Comparison of ENCODE assay signal across 21 cellular contexts in the genomic region with DNA sequence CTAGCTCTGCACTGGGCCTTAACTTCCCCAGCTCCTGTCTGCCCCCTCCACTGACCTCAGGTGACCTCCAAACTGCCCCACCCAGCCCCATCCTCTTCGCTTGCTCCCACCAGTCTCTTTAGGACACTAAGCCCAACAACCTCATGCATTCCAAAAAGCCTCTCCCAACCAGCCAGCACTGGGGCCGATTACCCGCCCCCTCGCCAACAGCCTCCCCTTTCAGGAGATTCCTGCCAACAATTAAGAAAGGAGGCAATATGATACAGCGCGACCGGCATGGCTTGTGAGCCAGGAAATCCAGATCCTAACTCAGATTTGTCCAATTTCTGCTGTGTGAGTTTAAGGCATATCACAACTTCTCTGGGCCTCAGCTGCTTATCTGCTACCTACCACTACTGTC. TPM values are rescaled to one million over a fixed set of nuclear protein-coding genes. Genes with fewer than 3 reads are reported as not detected.
DNase-seq lines count a peak whose midpoint lies in the region; ATAC-seq, FAIRE-seq and TF ChIP-seq lines count a peak whose summit lies in the region.
"Had no signal": no experiment of that assay in that cellular context is flagged by ENCODE, and none has a peak within 500 bp of the region (broad histone marks: within the 10 kb centered on the region; RNA-seq: fewer than 3 reads in every experiment).

No MANE protein-coding gene starts in this region.

- H3K4me3 ChIP-seq in HepG2 (replicated peaks in 1 of 3; ENCODE audit: insufficient read depth in 1 of 3, low read depth in 2 of 3, low read length in 3 of 3) (no peak overlapping the region), right lobe of liver (no peak overlapping the region), K562 (no peak overlapping the region), pancreas (no peak overlapping the region), OCI-LY7 (ENCODE audit: low read depth, low read length, poor library complexity, severe bottlenecking) (no peak overlapping the region)
- H3K4me3 ChIP-seq: GM12878 had no signal

- intact Hi-C loops in HepG2 (cut with micrococcal nuclease; ENCODE audit: unreplicated experiment) = no loop called here
- intact Hi-C loops in right lobe of liver (cut with DNase I) = no loop called here
- intact Hi-C loops in K562 (cut with micrococcal nuclease) = no loop called here
- intact Hi-C loops in pancreas (cut with DNase I) = no loop called here
- intact Hi-C loops in OCI-LY7 (cut with micrococcal nuclease; ENCODE audit: unreplicated experiment) = no loop called here
- intact Hi-C loops in left colon (cut with DNase I, micrococcal nuclease) = no loop called here

- no peak for FAIRE-seq in HepG2 (lab: Jason Lieb, UNC)
- FAIRE-seq in K562 (lab: Jason Lieb, UNC) = no peak
- no peak for FAIRE-seq in pancreas (lab: Jason Lieb, UNC)
- FAIRE-seq: D721Med, GM12878, H1 had no signal

- no peak for DNase-seq in HepG2 (ENCODE audit: low spot score)
- no peak for DNase-seq in right lobe of liver
- DNase-seq in K562 (ENCODE audit: extremely low read depth in 1 of 4, low spot score in 3 of 4) = no peak
- no peak for DNase-seq in pancreas
- no peak for DNase-seq in OCI-LY7 (ENCODE audit: low spot score)
- DNase-seq in ACHN = no peak
- DNase-seq in left colon = no peak
- DNase-seq: AML-193; Caco-2; CD4-positive, alpha-beta T cell; DMS79 treated with DMSO at 0.1 percent for 48 hours; H9; IMR-90; KBM-7 had no signal

- H3K9me3 ChIP-seq in HepG2 (ENCODE audit: low read length) = no peaks in the 10 kb centered on the region
- H3K9me3 ChIP-seq in right lobe of liver = no peaks in the 10 kb centered on the region
- H3K9me3 ChIP-seq in K562 (replicated peaks; ENCODE audit: control insufficient read depth, insufficient read depth, low read depth, low read length) = no peaks in the 10 kb centered on the region
- no peaks in the 10 kb centered on the region for H3K9me3 ChIP-seq in pancreas
- no peaks in the 10 kb centered on the region for H3K9me3 ChIP-seq in OCI-LY7 (ENCODE audit: low read length)
- H3K9me3 ChIP-seq: Caco-2 had no signal

- H3K27ac ChIP-seq in HepG2 (ENCODE audit: extremely low read length, insufficient read depth, low read length) (no peak overlapping the region), right lobe of liver (no peak overlapping the region), K562 (ENCODE audit: extremely low read depth, low read depth, low read length) (no peak overlapping the region), pancreas (peak overlapping the region; percentile 46 to 68 (median 65)), OCI-LY7 (ENCODE audit: low read depth, low read length, poor library complexity, severe bottlenecking) (no peak overlapping the region)
- H3K27ac ChIP-seq: C4-2B, HL-60 had no signal

- WGBS in HepG2 (ENCODE audit: low lambda C conversion rate) = over 99% methylated on average over 7 of the region's 7 CpGs
- 90% methylated on average over 7 of the region's 7 CpGs for WGBS in right lobe of liver (ENCODE audit: insufficient coverage, low coverage, low lambda C conversion rate, missing lambda C conversion rate)
- WGBS in K562 (ENCODE audit: insufficient coverage, low coverage, missing lambda C conversion rate) = 0% methylated on average over 6 of the region's 7 CpGs
- 45 to 46% methylated on average over 7 of the region's 7 CpGs for WGBS in pancreas, 2 donors

- ATAC-seq in HepG2 (no peak), right lobe of liver (no peak), K562 (no peak), pancreas (peak in 3 of 4 donors; percentile 3 to 24 (median 9)), left colon (no peak)
- ATAC-seq: GM12878 had no signal

- TF ChIP-seq POLR2A in HepG2 (IDR thresholded peaks at IDR 0.05; ENCODE audit: insufficient read depth in 1 of 2, low read depth in 2 of 2, low read length in 2 of 2) (no peak), right lobe of liver (IDR thresholded peaks at IDR 0.05) (no peak), K562 (conservative IDR thresholded peaks at IDR 0.05) (no peak)

- H3K4me1 ChIP-seq in HepG2 (ENCODE audit: insufficient read depth, low read length) (peaks cover 22% of the 10 kb centered on the region), right lobe of liver (no peaks in the 10 kb centered on the region), K562 (replicated peaks in 1 of 2; ENCODE audit: control insufficient read depth in 2 of 2, insufficient read depth in 2 of 2, low read length in 2 of 2) (no peaks in the 10 kb centered on the region), pancreas (peaks cover 19 to 44% (median 32%) of the 10 kb centered on the region in 3 donors), OCI-LY7 (ENCODE audit: insufficient read depth, low read length, poor library complexity, severe bottlenecking) (no peaks in the 10 kb centered on the region)
- H3K4me1 ChIP-seq: Caco-2 had no signal

- H3K79me2 ChIP-seq in HepG2 (ENCODE audit: insufficient read depth, low read length) (peaks cover 26% of the 10 kb centered on the region), K562 (ENCODE audit: control insufficient read depth, insufficient read depth, low read length) (no peaks in the 10 kb centered on the region), OCI-LY7 (ENCODE audit: insufficient read depth, low read depth, low read length) (no peaks in the 10 kb centered on the region)

- H3K9me2 ChIP-seq in OCI-LY7 (ENCODE audit: insufficient read depth, low read length) = no peaks in the 10 kb centered on the region

- H4K20me1 ChIP-seq in HepG2 (ENCODE audit: insufficient read depth, low read length) = peaks cover under 1% of the 10 kb centered on the region; the same call in 1 of the 2 replicates
- H4K20me1 ChIP-seq in K562 (replicated peaks; ENCODE audit: control insufficient read depth, insufficient read depth, low read length) = no peaks in the 10 kb centered on the region
- H4K20me1 ChIP-seq in OCI-LY7 (ENCODE audit: insufficient read depth, low read length) = no peaks in the 10 kb centered on the region

- TF ChIP-seq CTCF in HepG2 (CRISPR knock-in tag; IDR thresholded peaks at IDR 0.05) = no peak
- TF ChIP-seq CTCF in right lobe of liver (IDR thresholded peaks at IDR 0.05) = no peak
- no peak for TF ChIP-seq CTCF in K562 (IDR thresholded peaks at IDR 0.05 in 2 of 3, conservative IDR thresholded peaks at IDR 0.05 in 1 of 3; ENCODE audit: insufficient read depth in 2 of 3, low read depth in 1 of 3, low read length in 3 of 3)
- no peak for TF ChIP-seq CTCF in pancreas (IDR thresholded peaks at IDR 0.05)
- no peak for TF ChIP-seq CTCF in OCI-LY7 (conservative IDR thresholded peaks at IDR 0.05; ENCODE audit: low read length)

- TF ChIP-seq RAD21 in HepG2 (CRISPR knock-in tag; IDR thresholded peaks at IDR 0.05) (no peak), K562 (CRISPR knock-in tag; conservative IDR thresholded peaks at IDR 0.05 in 1 of 2, IDR thresholded peaks at IDR 0.05 in 1 of 2) (no peak)

- TF ChIP-seq EP300 in HepG2 (IDR thresholded peaks at IDR 0.05; ENCODE audit: low read depth in 2 of 2, low read length in 2 of 2) (no peak), HepG2 (CRISPR knock-in tag; IDR thresholded peaks at IDR 0.05; ENCODE audit: borderline replicate concordance) (no peak), K562 (IDR thresholded peaks at IDR 0.05; ENCODE audit: low read length) (no peak)

- H3K9ac ChIP-seq in HepG2 (ENCODE audit: insufficient read depth, low read depth, low read length) (no peak overlapping the region), K562 (ENCODE audit: insufficient read depth in 1 of 2, low read depth in 2 of 2, low read length in 2 of 2) (no peak overlapping the region)

- no peak overlapping the region for H2AFZ ChIP-seq in HepG2 (ENCODE audit: low read length)
- H2AFZ ChIP-seq in K562 (ENCODE audit: low read depth, low read length) = no peak overlapping the region
- no peak overlapping the region for H2AFZ ChIP-seq in OCI-LY7 (ENCODE audit: low read length)

- in situ Hi-C loops in HepG2 (cut with HindIII; ENCODE audit: extremely low pct_ligation_motif_present, low pct_unique_long_range_greater_than_20kb) = no loop called here
- in situ Hi-C loops in K562 (cut with MboI) = no loop called here
- in situ Hi-C loops in ACHN (cut with HindIII; ENCODE audit: low pct_ligation_motif_present, low pct_unique_long_range_greater_than_20kb, low sequenced_read_pairs) = no loop called here

- H3K9me1 ChIP-seq in K562 (ENCODE audit: control insufficient read depth, insufficient read depth, low read length) = no peaks in the 10 kb centered on the region

- BruUV-seq in HepG2 (replicated peaks; lab: Mats Ljungman, UMichigan) = no TSS peak
- BruUV-seq in K562 (replicated peaks; lab: Mats Ljungman, UMichigan) = no TSS peak
- BruUV-seq in OCI-LY7 (replicated peaks; lab: Mats Ljungman, UMichigan) = no TSS peak

- peaks cover 4 to 16% of the 10 kb centered on the region in 2 experiments; a peak in 4 of 5 replicates for H3K36me3 ChIP-seq in HepG2 (replicated peaks in 1 of 2; ENCODE audit: control insufficient read depth in 1 of 2, insufficient read depth in 2 of 2, low read length in 2 of 2)
- no peaks in the 10 kb centered on the region for H3K36me3 ChIP-seq in right lobe of liver
- H3K36me3 ChIP-seq in K562 (ENCODE audit: control insufficient read depth, insufficient read depth, low read length) = no peaks in the 10 kb centered on the region
- H3K36me3 ChIP-seq in pancreas = no peaks in the 10 kb centered on the region
- no peaks in the 10 kb centered on the region for H3K36me3 ChIP-seq in OCI-LY7 (ENCODE audit: insufficient read depth, low read length)

- POLR2A ChIA-PET in HepG2 (lab: Yijun Ruan, JAX) = no interaction called here
- POLR2A ChIA-PET in K562 (lab: Yijun Ruan, JAX) = no interaction called here
- POLR2A ChIA-PET in OCI-LY7 (lab: Charles Lee) = no interaction called here

- H3K27me3 ChIP-seq in HepG2 (ENCODE audit: control insufficient read depth in 1 of 2, insufficient read depth in 2 of 2, low read length in 2 of 2) (no peaks in the 10 kb centered on the region; a peak in 1 of 5 replicates), right lobe of liver (no peaks in the 10 kb centered on the region), K562 (ENCODE audit: control insufficient read depth in 2 of 2, insufficient read depth in 2 of 2, low read length in 2 of 2) (peaks cover 6 to 31% of the 10 kb centered on the region in 2 experiments; a peak in 4 of 5 replicates), pancreas (no peaks in the 10 kb centered on the region)

- H3K4me2 ChIP-seq in HepG2 (ENCODE audit: low read depth, low read length) = no peak overlapping the region
- H3K4me2 ChIP-seq in K562 (ENCODE audit: insufficient read depth, low read length) = no peak overlapping the region
- H3K4me2 ChIP-seq in OCI-LY7 (ENCODE audit: low read length) = no peak overlapping the region

- CTCF ChIA-PET in HepG2 (lab: Yijun Ruan, JAX; ENCODE audit: low intra/inter-chr PET ratio, low total read pairs) (no interaction called here), K562 (lab: Yijun Ruan, JAX; ENCODE audit: low intra/inter-chr PET ratio) (no interaction called here), OCI-LY7 (lab: Charles Lee; ENCODE audit: unreplicated experiment) (no interaction called here)

RNA-seq across cellular contexts. Expression of a gene that starts 14.7 kb away (rescaled TPM):
- total RNA-seq in HepG2 (2016; rRNA removed; fragmentation: Illumina TruSeq; extraction: Trizol) = 25.7 and 28.8 TPM in 2 replicates
- total RNA-seq in HepG2 (2016; cell fraction: cytosol; rRNA removed; fragmentation: Illumina TruSeq; extraction: Trizol; ENCODE audit: low read depth) = 8.0 and 8.5 TPM in 2 replicates
- total RNA-seq in HepG2 (2016; cell fraction: insoluble cytoplasmic fraction; rRNA removed; fragmentation: Illumina TruSeq; extraction: Trizol) = 25.9 and 29.8 TPM in 2 replicates
- total RNA-seq in HepG2 (2016; cell fraction: membrane; rRNA removed; fragmentation: Illumina TruSeq; extraction: Trizol) = 21.3 and 22.4 TPM in 2 replicates
- total RNA-seq in HepG2 (2016; cell fraction: nucleus; rRNA removed; fragmentation: Illumina TruSeq; extraction: Trizol) = 17.2 and 19.3 TPM in 2 replicates
- 10.9 and 16.1 TPM in 2 replicates for polyA plus RNA-seq in HepG2 (2011; rRNA removed)
- 8.1 and 12.4 TPM in 2 replicates for polyA plus RNA-seq in HepG2 (2011; cell fraction: cytosol; rRNA removed)
- 7.0 and 9.0 TPM in 2 replicates for polyA plus RNA-seq in HepG2 (2011; cell fraction: nucleus; rRNA removed)
- polyA plus RNA-seq in HepG2 (2012) = 5.0 and 7.0 TPM in 2 replicates
- 4.5 and 5.1 TPM in 2 replicates for polyA plus RNA-seq in HepG2 (2016; cell fraction: cytosol; fragmentation: Illumina TruSeq; extraction: Trizol; ENCODE audit: low read depth)
- polyA plus RNA-seq in HepG2 (2016; cell fraction: insoluble cytoplasmic fraction; fragmentation: Illumina TruSeq; extraction: Trizol; ENCODE audit: low read depth) = 23.3 and 29.4 TPM in 2 replicates
- 12.8 and 13.9 TPM in 2 replicates for polyA plus RNA-seq in HepG2 (2016; cell fraction: membrane; fragmentation: Illumina TruSeq; extraction: Trizol; ENCODE audit: low read depth)
- polyA plus RNA-seq in HepG2 (2016; cell fraction: nucleus; fragmentation: Illumina TruSeq; extraction: Trizol; ENCODE audit: insufficient read depth, low read depth) = 24.3 and 25.9 TPM in 2 replicates
- 40.6 TPM in 1 of 2 replicates, not detected in the other for polyA minus RNA-seq in HepG2 (2011; rRNA and poly(A)+ RNA removed; ENCODE audit: low replicate concordance)
- polyA minus RNA-seq in HepG2 (2011; cell fraction: cytosol; rRNA and poly(A)+ RNA removed) = 11.2 and 15.2 TPM in 2 replicates
- 13.4 and 15.2 TPM in 2 replicates for polyA minus RNA-seq in HepG2 (2011; cell fraction: nucleus; rRNA and poly(A)+ RNA removed)
- 1 to 10 TPM in 4 of 6 experiments, under 1 TPM in 2; 0.18 to 6.7 (median 1.3) TPM for total RNA-seq in right lobe of liver
- total RNA-seq in K562 (2011; cell fraction: chromatin; rRNA removed; ENCODE audit: low replicate concordance) = not detected in 2 replicates
- not detected in 2 replicates for total RNA-seq in K562 (2011; cell fraction: nucleolus; rRNA removed)
- not detected in 2 replicates for total RNA-seq in K562 (2011; cell fraction: nucleoplasm; rRNA removed)
- total RNA-seq in K562 (2014; rRNA removed) = not detected in 2 replicates
- total RNA-seq in K562 (2014; rRNA removed; fragmentation: Illumina TruSeq; extraction: Trizol) = not detected in 2 replicates
- not detected in 2 replicates for total RNA-seq in K562 (2015; rRNA removed; fragmentation: Illumina TruSeq; extraction: Trizol)
- total RNA-seq in K562 (2021) = not detected in 2 replicates
- polyA plus RNA-seq in K562 (2011; rRNA removed) = not detected in 2 replicates
- polyA plus RNA-seq in K562 (2011; cell fraction: cytosol; rRNA removed) = not detected in 2 replicates
- polyA plus RNA-seq in K562 (2011; cell fraction: nucleus; rRNA removed) = not detected in 2 replicates
- not detected in 2 replicates for polyA plus RNA-seq in K562 (2012)
- not detected in 2 replicates for polyA plus RNA-seq in K562 (2014; fragmentation: Illumina TruSeq; extraction: Trizol)
- polyA plus RNA-seq in K562 (2014; fragmentation: Nextera tagmentation; extraction: Ambion mirVana) = not detected
- polyA plus RNA-seq in K562 (2014; rRNA removed) = not detected in 2 replicates
- not detected in 2 replicates for polyA minus RNA-seq in K562 (2011; rRNA and poly(A)+ RNA removed)
- not detected in 2 replicates for polyA minus RNA-seq in K562 (2011; cell fraction: cytosol; rRNA and poly(A)+ RNA removed)
- polyA minus RNA-seq in K562 (2011; cell fraction: nucleus; rRNA and poly(A)+ RNA removed) = not detected in 2 replicates
- 10 to 100 TPM in 2 of 6 donors, 1 to 10 TPM in 4; 7.1 to 12.5 (median 9.1) TPM for total RNA-seq in pancreas
- 1 to 10 TPM; 2.4 to 4.6 TPM for polyA plus RNA-seq in pancreas
- not detected in 2 replicates for total RNA-seq in OCI-LY7 (2014; rRNA removed; shearing (Covaris generic))
- not detected in 2 replicates for total RNA-seq in OCI-LY7 (2022)
- total RNA-seq in left colon = 1 to 10 TPM in 1 of 2 donors, under 1 TPM in 1; 0.50 to 2.8 TPM
- total RNA-seq: CD4-positive, alpha-beta T cell; G401; GM12878; HT1080; IMR-90 had no signal
- polyA plus RNA-seq: GM12878, IMR-90 had no signal

Comparison
In these comparisons a context has a peak if more than half of its experiments do, and no peak if none do; other contexts are left out.
1. ATAC-seq: peak in pancreas (3 of 4); none in HepG2 (single experiment), right lobe of liver (0 of 4), K562 (single experiment) and left colon (single experiment).
2. H3K27ac ChIP-seq: peak in pancreas (4 of 4); none in HepG2 (single experiment), right lobe of liver (0 of 3), K562 (single experiment) and OCI-LY7 (single experiment).